In the genomic region with DNA sequence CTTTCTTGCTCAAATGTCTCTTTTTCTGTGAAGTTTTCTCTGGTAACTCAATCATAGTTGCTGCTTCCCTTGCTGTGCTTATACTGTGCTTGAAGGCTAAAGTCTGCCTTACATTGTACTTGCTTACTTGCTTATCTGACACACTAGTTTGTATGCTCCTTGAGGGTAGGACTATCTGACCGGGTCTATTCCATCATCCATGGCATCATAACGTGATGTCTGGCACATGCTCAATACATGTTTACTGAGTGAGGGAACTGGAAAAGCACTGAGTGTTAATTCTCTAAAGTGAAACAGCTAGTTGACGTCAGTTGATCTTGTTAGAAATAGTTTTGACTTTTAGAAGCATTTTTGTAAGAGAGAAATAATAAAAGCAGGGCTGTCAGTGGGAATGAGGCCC, we compare ENCODE assay signal across 24 cellular contexts. TPM values are rescaled to one million over a fixed set of nuclear protein-coding genes. Genes with fewer than 3 reads are reported as not detected.
DNase-seq lines count a peak whose midpoint lies in the region; ATAC-seq, FAIRE-seq and TF ChIP-seq lines count a peak whose summit lies in the region.
"Had no signal": no experiment of that assay in that cellular context is flagged by ENCODE, and none has a peak within 500 bp of the region (broad histone marks: within the 10 kb centered on the region; RNA-seq: fewer than 3 reads in every experiment).

No MANE protein-coding gene starts in this region.

- H3K27me3 ChIP-seq in MM.1S (replicated peaks; ENCODE audit: insufficient read depth, low read length): no peaks in the 10 kb centered on the region

- H3K27me3 Mint-ChIP-seq in glutamatergic neuron (ENCODE audit: unreplicated experiment): peaks cover 2% of the 10 kb centered on the region

- H3K9me2 ChIP-seq in MM.1S (replicated peaks; ENCODE audit: insufficient read depth, low read length): no peaks in the 10 kb centered on the region
- H3K9me2 ChIP-seq: SK-N-SH had no signal

- no peak for DNase-seq in D721Med (ENCODE audit: insufficient read length, low spot score)
- DNase-seq in MM.1S: no peak
- DNase-seq in glutamatergic neuron: no peak
- DNase-seq in mucosa of descending colon: no peak
- DNase-seq in posterior cingulate gyrus: no peak
- no peak for DNase-seq in putamen (ENCODE audit: low spot score)
- no peak for DNase-seq in NCI-H146 (lab: John Stamatoyannopoulos, UW)
- DNase-seq: DMS53, GDM1, KG1, NCI-H1436 treated with DMSO at 0.1 percent for 48 hours, NCI-H2029 treated with DMSO at 0.1 percent for 48 hours, NCI-H2171, NCI-H446 treated with DMSO at 0.1 percent for 48 hours, NCI-H526 treated with DMSO at 0.1 percent for 48 hours, SIG-M5, SK-N-SH had no signal

- peaks cover 21% of the 10 kb centered on the region for H3K4me1 ChIP-seq in MM.1S (ENCODE audit: low read length)
- H3K4me1 ChIP-seq in mucosa of descending colon (ENCODE audit: low read depth): peaks cover 8% of the 10 kb centered on the region

- H3K4me2 ChIP-seq in MM.1S (ENCODE audit: low read depth, low read length): 0 out of 2 replicates have a peak overlapping the region, but pooled peaks have one; percentile 1
- H3K4me2 ChIP-seq: SK-N-SH had no signal

- peak overlapping the region; percentile 19 for H3K27ac Mint-ChIP-seq in glutamatergic neuron (ENCODE audit: unreplicated experiment)
- H3K27ac Mint-ChIP-seq: B cell, CD14-positive monocyte had no signal

- peaks cover 11% of the 10 kb centered on the region for H3F3A ChIP-seq in MM.1S (ENCODE audit: insufficient read depth, low read length)

- H3K4me3 ChIP-seq in MM.1S (ENCODE audit: low read length) (no peak overlapping the region), mucosa of descending colon (no peak overlapping the region)
- H3K4me3 ChIP-seq: GM23248, HAP-1 had no signal

- peaks cover 83% of the 10 kb centered on the region for H3K79me2 ChIP-seq in MM.1S (ENCODE audit: low read length)

- H2AFZ ChIP-seq in MM.1S (ENCODE audit: low read length): no peak overlapping the region
- H2AFZ ChIP-seq: GM23248 had no signal

- H3K27ac ChIP-seq in MM.1S (ENCODE audit: low read length): no peak overlapping the region
- H3K27ac ChIP-seq: GM23248 had no signal

- intact Hi-C loops in mucosa of descending colon (cut with DNase I, micrococcal nuclease): no loop called here
- intact Hi-C loops in posterior cingulate gyrus (cut with DNase I): no loop called here

- H3K4me1 Mint-ChIP-seq in glutamatergic neuron (ENCODE audit: low read depth, unreplicated experiment): peaks cover 45% of the 10 kb centered on the region
- H3K4me1 Mint-ChIP-seq: B cell, CD14-positive monocyte had no signal

- H3K36me3 Mint-ChIP-seq in glutamatergic neuron (ENCODE audit: unreplicated experiment): no peaks in the 10 kb centered on the region
- H3K36me3 Mint-ChIP-seq: CD14-positive monocyte had no signal

- peak overlapping the region; percentile 4 for H3K4me3 Mint-ChIP-seq in glutamatergic neuron (ENCODE audit: unreplicated experiment)
- H3K4me3 Mint-ChIP-seq: B cell, CD14-positive monocyte had no signal

- H3K9me3 Mint-ChIP-seq in glutamatergic neuron (ENCODE audit: unreplicated experiment): peaks cover 8% of the 10 kb centered on the region
- H3K9me3 Mint-ChIP-seq: CD14-positive monocyte had no signal

- FAIRE-seq in D721Med (lab: Jason Lieb, UNC): peak; percentile 94
- FAIRE-seq: A204.1 had no signal

- no peak overlapping the region for H3K9ac ChIP-seq in MM.1S (ENCODE audit: low read length)
- H3K9ac ChIP-seq: GM23248, SK-N-SH had no signal

- peak; percentile 30 for ATAC-seq in mucosa of descending colon
- no peak for ATAC-seq in GM18909 (IDR thresholded peaks at IDR 0.05; ENCODE audit: poor library complexity, unreplicated experiment)
- ATAC-seq: Panc1 had no signal

- H3K9me3 ChIP-seq in MM.1S (replicated peaks; ENCODE audit: insufficient read depth, low read length) (no peaks in the 10 kb centered on the region), mucosa of descending colon (no peaks in the 10 kb centered on the region)
- H3K9me3 ChIP-seq: HAP-1, SK-N-SH had no signal

- TF ChIP-seq CTCF in D721Med (IDR thresholded peaks at IDR 0.05; ENCODE audit: insufficient read depth, missing control alignments): no peak
- TF ChIP-seq CTCF in MM.1S (IDR thresholded peaks at IDR 0.05; ENCODE audit: low read length): no peak
- no peak for TF ChIP-seq CTCF in glutamatergic neuron (IDR thresholded peaks at IDR 0.05; ENCODE audit: partially characterized antibody, unreplicated experiment)
- no peak for TF ChIP-seq CTCF in mucosa of descending colon (IDR thresholded peaks at IDR 0.05)

- no peaks in the 10 kb centered on the region for H4K20me1 ChIP-seq in MM.1S (ENCODE audit: insufficient read depth, low read length)

- no peaks in the 10 kb centered on the region for H3K36me3 ChIP-seq in MM.1S (replicated peaks; ENCODE audit: insufficient read depth, low read length)
- no peaks in the 10 kb centered on the region for H3K36me3 ChIP-seq in mucosa of descending colon (ENCODE audit: low read depth)
- H3K36me3 ChIP-seq: HAP-1 had no signal

RNA-seq across cellular contexts. Expression of a gene that starts 42.7 kb away (rescaled TPM):
- total RNA-seq in glutamatergic neuron (ENCODE audit: unreplicated experiment): 110 TPM
- 10 to 100 TPM; 36.4 to 61.0 (median 45.9) TPM for total RNA-seq in mucosa of descending colon
